11 cellular contexts compared by ENCODE assay signal in genomic region chr2:143140864-143141637, GRCh38. TPM values are rescaled to one million over a fixed set of nuclear protein-coding genes. Genes with fewer than 3 reads are reported as not detected.
DNase-seq lines count a peak whose midpoint lies in the region; ATAC-seq and TF ChIP-seq lines count a peak whose summit lies in the region.
"Had no signal": no experiment of that assay in that cellular context is flagged by ENCODE, and none has a peak within 500 bp of the region (broad histone marks: within the 10 kb centered on the region; RNA-seq: fewer than 3 reads in every experiment).

No MANE protein-coding gene starts in this region.

- POLR2A ChIA-PET in CD4-positive, alpha-beta T cell (lab: Charles Lee): interaction anchor here (1.4 to 10.5 kb wide), 3 partner anchors 9 to 19 kb away, joined by 4 to 99 read pairs (median 17); partner anchors contain the start of gene ARHGAP15
- POLR2A ChIA-PET in T-cell (lab: Charles Lee) (interaction anchor here (0.5 to 0.7 kb wide), 3 partner anchors 9 to 126 kb away, joined by 3 read pairs; no protein-coding TSS in a partner anchor), GM10248 (lab: Yijun Ruan, JAX) (no interaction called here)

- no peaks in the 10 kb centered on the region for H3K27me3 Mint-ChIP-seq in CD4-positive, alpha-beta T cell
- no peaks in the 10 kb centered on the region for H3K27me3 Mint-ChIP-seq in T-cell

- no peak for DNase-seq in CD4-positive, alpha-beta T cell
- DNase-seq in T-cell (no peak), DMS79 (lab: John Stamatoyannopoulos, UW) (no peak), NCI-H774 (lab: John Stamatoyannopoulos, UW) (no peak), EL (no peak), GM10248 (ENCODE audit: extremely low spot score) (no peak)
- DNase-seq: left cardiac atrium, NCI-H526 had no signal

- H3K27me3 ChIP-seq in CD4-positive, alpha-beta T cell (ENCODE audit: control insufficient read depth, insufficient read depth, low read length): no peaks in the 10 kb centered on the region

- ATAC-seq in CD4-positive, alpha-beta T cell (ENCODE audit: poor library complexity): no peak
- peak; percentile 83 for ATAC-seq in GM19351 (IDR thresholded peaks at IDR 0.05; ENCODE audit: unreplicated experiment)
- peak; percentile 84 for ATAC-seq in HG03103 (IDR thresholded peaks at IDR 0.05; ENCODE audit: low read depth, unreplicated experiment)
- peak in 3 of 4 experiments; percentile 26 to 34 (median 33) for ATAC-seq in T-cell (replicated peaks in 1 of 4)

- peak overlapping the region; percentile 80 for H3K4me3 Mint-ChIP-seq in CD4-positive, alpha-beta T cell
- peak overlapping the region; percentile 71 to 72 (median 71) for H3K4me3 Mint-ChIP-seq in T-cell
- H3K4me3 Mint-ChIP-seq: brain had no signal

- intact Hi-C loops in CD4-positive, alpha-beta T cell (cut with DNase I, micrococcal nuclease): no loop called here

- peak overlapping the region; percentile 83 for H3K27ac Mint-ChIP-seq in CD4-positive, alpha-beta T cell
- H3K27ac Mint-ChIP-seq in T-cell: peak overlapping the region; percentile 69 to 78
- H3K27ac Mint-ChIP-seq: brain had no signal

- CTCF ChIA-PET in CD4-positive, alpha-beta T cell (lab: Charles Lee): interaction anchor here (1.2 to 1.7 kb wide), 2 partner anchors 9 to 11 kb away, joined by 5 to 9 read pairs; no protein-coding TSS in a partner anchor
- CTCF ChIA-PET in T-cell (lab: Charles Lee) (interaction anchor here (0.5 to 1.5 kb wide), 7 partner anchors 8 to 81 kb away, joined by 3 to 7 read pairs (median 3); no protein-coding TSS in a partner anchor), GM10248 (lab: Yijun Ruan, JAX) (interaction anchor here (1.0 to 4.1 kb wide), 9 partner anchors 9 to 119 kb away, joined by 3 to 19 read pairs (median 8); no protein-coding TSS in a partner anchor)

- no peaks in the 10 kb centered on the region for H3K9me3 Mint-ChIP-seq in CD4-positive, alpha-beta T cell
- no peaks in the 10 kb centered on the region for H3K9me3 Mint-ChIP-seq in T-cell

- TF ChIP-seq CTCF in CD4-positive, alpha-beta T cell (IDR thresholded peaks at IDR 0.05): no peak
- no peak for TF ChIP-seq CTCF in GM10248 (IDR thresholded peaks at IDR 0.05; ENCODE audit: control extremely low read depth, extremely low read depth, low read depth, missing control alignments)

- no peaks in the 10 kb centered on the region for H3K9me3 ChIP-seq in CD4-positive, alpha-beta T cell (ENCODE audit: control insufficient read depth, low read length)

- no peak overlapping the region for H3K27ac ChIP-seq in CD4-positive, alpha-beta T cell (ENCODE audit: low read depth, low read length)

- H3K36me3 Mint-ChIP-seq in CD4-positive, alpha-beta T cell (ENCODE audit: low read depth): peaks cover 61% of the 10 kb centered on the region
- peaks cover 39% of the 10 kb centered on the region for H3K36me3 Mint-ChIP-seq in T-cell
- H3K36me3 Mint-ChIP-seq: brain had no signal

- peaks cover 91% of the 10 kb centered on the region for H3K4me1 Mint-ChIP-seq in CD4-positive, alpha-beta T cell (ENCODE audit: low read depth)
- H3K4me1 Mint-ChIP-seq in T-cell: peaks cover 89 to 97% (median 92%) of the 10 kb centered on the region in 3 donors
- H3K4me1 Mint-ChIP-seq: brain had no signal

RNA-seq across cellular contexts. Expression of gene ARHGAP15, which starts 11.8 kb away (rescaled TPM):
- total RNA-seq in CD4-positive, alpha-beta T cell: 100 to 1,000 TPM; 158 to 165 TPM
- total RNA-seq in T-cell: 100 to 1,000 TPM; 154 to 271 (median 188) TPM
